In the genomic region with DNA sequence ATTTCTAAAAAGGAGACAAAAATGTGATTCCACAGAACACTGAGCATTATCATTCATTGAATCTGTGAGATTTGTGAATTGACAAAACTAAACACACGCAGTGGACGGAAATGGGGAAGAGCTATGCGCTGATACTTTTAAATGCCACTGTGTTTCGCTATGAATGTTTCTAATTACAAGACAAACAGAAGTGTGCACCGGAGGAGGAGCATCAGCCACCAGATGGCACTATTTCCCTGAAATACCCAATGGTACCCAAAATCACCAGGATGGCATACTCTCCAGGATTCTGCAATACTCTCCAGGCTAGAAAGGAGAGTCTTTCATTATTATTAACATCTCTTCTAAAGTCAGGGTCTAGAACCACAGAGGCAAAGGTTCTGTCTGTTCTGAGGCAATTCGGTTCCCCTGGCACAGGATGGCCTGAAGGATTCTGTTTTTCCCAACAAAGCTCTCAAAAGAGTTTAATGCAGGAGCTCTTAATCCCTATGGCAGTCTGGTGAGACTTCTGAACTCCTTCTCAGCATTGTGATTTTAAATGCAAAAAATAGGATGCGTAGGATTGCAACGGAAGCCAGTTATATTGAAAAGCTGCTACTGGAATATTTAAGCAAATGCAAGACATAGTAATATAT, we compare ENCODE assay signal across 8 cellular contexts. TPM values are rescaled to one million over a fixed set of nuclear protein-coding genes. Genes with fewer than 3 reads are reported as not detected.
DNase-seq lines count a peak whose midpoint lies in the region; ATAC-seq, FAIRE-seq and TF ChIP-seq lines count a peak whose summit lies in the region.

No MANE protein-coding gene starts in this region.

- no peaks in the 10 kb centered on the region for H3K27me3 ChIP-seq in ascending aorta
- no peaks in the 10 kb centered on the region for H3K27me3 ChIP-seq in small intestine (ENCODE audit: control insufficient read depth in 2 of 2, insufficient read depth in 2 of 2, low read length in 2 of 2)

- 16 to 20% (median 17%) methylated on average over 8 of the region's 8 CpGs for WGBS in small intestine, 3 donors

- TF ChIP-seq CTCF in GM13977 (IDR thresholded peaks at IDR 0.05; ENCODE audit: extremely low read depth, insufficient read depth, missing control alignments) (peak; percentile 80), ascending aorta (IDR thresholded peaks at IDR 0.05) (peak; percentile 39 to 80 (median 74))

- H3K27me3 Mint-ChIP-seq in T-cell: peaks cover 25 to 33% of the 10 kb centered on the region in 2 donors

- no peak overlapping the region for H3K27ac ChIP-seq in ascending aorta
- H3K27ac ChIP-seq in small intestine (ENCODE audit: low read depth in 1 of 2, low read length in 1 of 2): no peak overlapping the region

- ATAC-seq in HG02840 (IDR thresholded peaks at IDR 0.05; ENCODE audit: low FRiP score, unreplicated experiment) (peak; percentile 77), T-cell (replicated peaks in 1 of 4) (peak in 3 of 4 experiments; percentile 53 to 82 (median 60))

- no peak for FAIRE-seq in small intestine (lab: Jason Lieb, UNC)

- POLR2A ChIA-PET in T-cell (lab: Charles Lee): interaction anchor here in 1 of 2 donors (0.6 kb wide), 1 partner anchor 1511 kb away, joined by 9 read pairs; no protein-coding TSS in a partner anchor

- peaks cover 5 to 7% (median 5%) of the 10 kb centered on the region in 3 donors for H3K4me1 Mint-ChIP-seq in T-cell

- H3K36me3 Mint-ChIP-seq in T-cell: no peaks in the 10 kb centered on the region

- intact Hi-C loops in ascending aorta (cut with DNase I): loop anchor here (5.0 kb wide), 1 partner anchor 1520 kb away; no protein-coding TSS in a partner anchor

- H3K36me3 ChIP-seq in ascending aorta: no peaks in the 10 kb centered on the region
- H3K36me3 ChIP-seq in small intestine (ENCODE audit: control insufficient read depth in 2 of 2, insufficient read depth in 2 of 2, low read length in 2 of 2): no peaks in the 10 kb centered on the region

- no peak overlapping the region for H3K4me3 ChIP-seq in ascending aorta
- no peak overlapping the region for H3K4me3 ChIP-seq in small intestine (ENCODE audit: low read depth in 1 of 2, low read length in 2 of 2)

- no peaks in the 10 kb centered on the region for H3K9me3 ChIP-seq in ascending aorta
- no peaks in the 10 kb centered on the region for H3K9me3 ChIP-seq in small intestine (ENCODE audit: control insufficient read depth, low read depth)

- no peak overlapping the region for H3K4me3 Mint-ChIP-seq in T-cell

- H3K27ac Mint-ChIP-seq in T-cell: no peak overlapping the region

- no peaks in the 10 kb centered on the region for H3K9me3 Mint-ChIP-seq in T-cell

- DNase-seq in 8988T (peak; percentile 10), GM13977 (ENCODE audit: low spot score) (peak; percentile 78), NCI-H1417 (lab: John Stamatoyannopoulos, UW) (peak; percentile 45 to 91 (median 80)), T-cell (peak in 33 of 34 experiments; percentile 13 to 63 (median 48)), ascending aorta (ENCODE audit: low spot score in 2 of 2) (peak in 1 of 2 donors; percentile 71), hippocampal formation (lab: John Stamatoyannopoulos, UW) (peak; percentile 72 to 79), small intestine (peak; percentile 58)

- no peaks in the 10 kb centered on the region for H3K4me1 ChIP-seq in ascending aorta
- no peaks in the 10 kb centered on the region for H3K4me1 ChIP-seq in small intestine (ENCODE audit: control insufficient read depth in 2 of 2, insufficient read depth in 1 of 2, low read depth in 1 of 2, low read length in 1 of 2)

- CTCF ChIA-PET in T-cell (lab: Charles Lee): interaction anchor here (0.5 to 1.8 kb wide), 11 partner anchors 11 to 1481 kb away, joined by 3 to 6 read pairs (median 3); a partner anchor contains a TSS

- in situ Hi-C loops in GM13977 (cut with MboI; ENCODE audit: low pct_unique_long_range_greater_than_20kb, low sequenced_read_pairs, unreplicated experiment): loop anchor here (25.0 kb wide), 2 partner anchors 330 to 1505 kb away; no protein-coding TSS in a partner anchor

RNA-seq across cellular contexts. Expression of a gene that starts 13.8 kb away (rescaled TPM):
- 10 to 100 TPM; 31.1 to 45.2 (median 36.8) TPM for total RNA-seq in T-cell
- total RNA-seq in ascending aorta: 26.2 TPM
- polyA plus RNA-seq in small intestine: 10 to 100 TPM in 2 of 3 donors, 1 to 10 TPM in 1; 9.5 to 30.5 (median 15.2) TPM
